In the genomic region with DNA sequence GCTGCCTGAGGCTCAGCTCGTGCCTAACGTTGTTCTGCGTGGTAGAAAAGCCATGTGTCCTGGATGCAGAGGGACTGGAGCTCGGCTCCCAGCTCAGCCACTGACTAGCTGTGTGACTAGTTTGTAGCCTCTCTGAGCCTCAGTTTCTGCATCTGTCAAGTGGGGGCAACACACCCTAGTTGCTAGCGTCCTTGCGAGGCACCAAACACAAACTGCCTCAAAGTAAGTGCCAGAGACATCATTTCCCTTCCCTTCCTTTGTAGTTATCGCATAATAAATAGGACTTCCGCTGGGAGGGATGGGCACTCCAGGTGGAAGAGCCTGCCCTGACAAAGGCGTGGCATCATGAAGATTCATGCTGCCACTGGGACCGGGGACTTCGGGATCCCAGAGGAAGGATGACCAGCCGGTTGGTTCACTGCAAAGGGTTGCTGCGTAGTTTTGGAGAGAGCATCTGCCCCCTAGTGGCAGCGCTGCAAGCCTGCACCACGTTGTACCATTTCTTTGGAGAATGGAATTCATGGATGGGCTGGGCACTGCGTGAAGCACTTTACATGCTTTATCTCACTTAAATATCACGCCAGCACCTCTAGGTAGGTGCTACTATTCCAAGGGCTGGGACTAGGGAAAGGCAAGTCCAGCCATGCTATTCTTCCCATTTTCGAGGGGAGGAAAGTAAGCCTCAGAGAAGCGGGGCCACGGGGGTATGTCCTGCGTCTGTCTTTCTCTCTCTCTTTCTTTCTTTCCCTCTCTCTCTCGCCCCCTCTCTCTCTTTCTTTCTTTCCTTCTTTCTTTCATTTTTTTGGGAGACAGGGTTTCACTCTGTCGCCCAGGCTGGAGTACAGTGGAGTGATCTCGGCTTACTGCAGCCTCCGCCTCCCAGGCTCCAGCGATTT, we compare ENCODE assay signal across 1 cellular context.
TF ChIP-seq lines count a peak whose summit lies in the region.

No MANE protein-coding gene starts in this region.

TF ChIP-seq in Ishikawa, 13 proteins besides CTCF, POLR2A, EP300 and RAD21:
- TF ChIP-seq, protein P1, sequence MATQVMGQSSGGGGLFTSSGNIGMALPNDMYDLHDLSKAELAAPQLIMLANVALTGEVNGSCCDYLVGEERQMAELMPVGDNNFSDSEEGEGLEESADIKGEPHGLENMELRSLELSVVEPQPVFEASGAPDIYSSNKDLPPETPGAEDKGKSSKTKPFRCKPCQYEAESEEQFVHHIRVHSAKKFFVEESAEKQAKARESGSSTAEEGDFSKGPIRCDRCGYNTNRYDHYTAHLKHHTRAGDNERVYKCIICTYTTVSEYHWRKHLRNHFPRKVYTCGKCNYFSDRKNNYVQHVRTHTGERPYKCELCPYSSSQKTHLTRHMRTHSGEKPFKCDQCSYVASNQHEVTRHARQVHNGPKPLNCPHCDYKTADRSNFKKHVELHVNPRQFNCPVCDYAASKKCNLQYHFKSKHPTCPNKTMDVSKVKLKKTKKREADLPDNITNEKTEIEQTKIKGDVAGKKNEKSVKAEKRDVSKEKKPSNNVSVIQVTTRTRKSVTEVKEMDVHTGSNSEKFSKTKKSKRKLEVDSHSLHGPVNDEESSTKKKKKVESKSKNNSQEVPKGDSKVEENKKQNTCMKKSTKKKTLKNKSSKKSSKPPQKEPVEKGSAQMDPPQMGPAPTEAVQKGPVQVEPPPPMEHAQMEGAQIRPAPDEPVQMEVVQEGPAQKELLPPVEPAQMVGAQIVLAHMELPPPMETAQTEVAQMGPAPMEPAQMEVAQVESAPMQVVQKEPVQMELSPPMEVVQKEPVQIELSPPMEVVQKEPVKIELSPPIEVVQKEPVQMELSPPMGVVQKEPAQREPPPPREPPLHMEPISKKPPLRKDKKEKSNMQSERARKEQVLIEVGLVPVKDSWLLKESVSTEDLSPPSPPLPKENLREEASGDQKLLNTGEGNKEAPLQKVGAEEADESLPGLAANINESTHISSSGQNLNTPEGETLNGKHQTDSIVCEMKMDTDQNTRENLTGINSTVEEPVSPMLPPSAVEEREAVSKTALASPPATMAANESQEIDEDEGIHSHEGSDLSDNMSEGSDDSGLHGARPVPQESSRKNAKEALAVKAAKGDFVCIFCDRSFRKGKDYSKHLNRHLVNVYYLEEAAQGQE (IDR thresholded peaks at IDR 0.05; ENCODE audit: low read depth), result no peak
- no peak for TF ChIP-seq TCF12 (IDR thresholded peaks at IDR 0.05; ENCODE audit: low read depth)
- 0 out of 2 replicates have a peak, but pooled peaks have one; percentile 13 for TF ChIP-seq TEAD4 (IDR thresholded peaks at IDR 0.05)
